In the genomic region with DNA sequence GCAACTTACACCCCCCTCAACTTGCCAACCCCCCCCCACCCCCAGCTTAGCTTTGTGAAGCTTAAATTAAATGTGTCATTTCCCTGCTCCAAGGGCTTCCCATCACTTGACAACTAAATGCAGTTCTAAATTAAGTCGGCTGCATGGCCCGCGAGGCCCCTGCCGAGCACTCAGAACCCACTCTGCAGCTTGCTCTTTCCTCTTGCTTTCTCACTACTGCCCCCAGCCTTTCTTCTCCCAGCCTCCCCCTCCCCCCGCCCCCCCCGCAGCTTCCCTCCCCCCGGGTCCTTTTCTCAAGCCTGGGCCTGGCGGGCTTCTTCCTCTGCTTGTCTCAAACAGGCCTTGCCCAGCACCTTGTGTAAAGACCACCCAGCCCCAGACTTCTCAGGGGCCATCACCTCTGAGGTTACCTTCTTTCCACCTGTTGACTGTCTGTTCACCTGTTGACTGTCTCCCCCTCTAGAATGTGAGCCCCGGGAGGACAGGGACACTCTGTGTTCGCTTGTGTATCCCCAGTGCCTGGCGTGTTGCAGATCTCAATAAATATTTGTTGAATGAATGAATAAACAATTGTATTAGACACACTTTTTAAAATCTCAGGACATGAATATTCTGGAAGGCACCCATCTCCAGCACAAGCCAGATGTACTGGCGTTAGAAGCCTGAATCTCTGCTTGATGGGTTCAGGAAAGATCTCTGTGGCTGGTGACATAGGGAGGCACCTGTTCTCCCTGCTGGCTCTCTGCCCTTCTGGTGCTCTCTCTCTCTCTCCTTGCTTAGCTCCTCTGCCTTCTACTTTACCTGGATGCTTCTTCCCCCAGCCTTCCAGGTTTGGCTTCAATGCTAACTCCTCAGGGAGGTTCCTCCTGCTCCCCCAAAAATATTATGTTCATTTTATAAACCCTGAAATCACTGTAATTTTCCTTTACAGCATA, we compare ENCODE assay signal across 11 cellular contexts. TPM values are rescaled to one million over a fixed set of nuclear protein-coding genes. Genes with fewer than 3 reads are reported as not detected.
DNase-seq lines count a peak whose midpoint lies in the region; ATAC-seq and TF ChIP-seq lines count a peak whose summit lies in the region.
"Had no signal": no experiment of that assay in that cellular context is flagged by ENCODE, and none has a peak within 500 bp of the region (broad histone marks: within the 10 kb centered on the region; RNA-seq: fewer than 3 reads in every experiment).

No MANE protein-coding gene starts in this region.

- no peaks in the 10 kb centered on the region for H3K9me3 Mint-ChIP-seq in activated CD8-positive, alpha-beta memory T cell treated with anti-CD3 and anti-CD28 coated beads, Interleukin-2, amount 10 ng/mL, durations not matched to agents 7 days and 5 days (ENCODE audit: low read depth)
- H3K9me3 Mint-ChIP-seq in IgD-negative memory B cell (peaks cover 0 to 1% (median 0%) of the 10 kb centered on the region in 3 donors), endothelial cell (ENCODE audit: unreplicated experiment) (no peaks in the 10 kb centered on the region)

- no peak for TF ChIP-seq EP300 in sigmoid colon (IDR thresholded peaks at IDR 0.05)

- H3K4me1 Mint-ChIP-seq in activated CD8-positive, alpha-beta memory T cell treated with anti-CD3 and anti-CD28 coated beads, Interleukin-2, amount 10 ng/mL, durations not matched to agents 7 days and 5 days: peaks cover 12% of the 10 kb centered on the region
- H3K4me1 Mint-ChIP-seq in IgD-negative memory B cell: peaks cover 4 to 16% (median 8%) of the 10 kb centered on the region in 3 donors
- peaks cover 33% of the 10 kb centered on the region for H3K4me1 Mint-ChIP-seq in endothelial cell (ENCODE audit: unreplicated experiment)

- 46 to 54% methylated on average over 12 of the region's 12 CpGs for WGBS in sigmoid colon, 2 donors

- CTCF ChIA-PET in activated CD8-positive, alpha-beta memory T cell treated with anti-CD3 and anti-CD28 coated beads, Interleukin-2, amount 10 ng/mL, durations not matched to agents 7 days and 5 days (lab: Charles Lee): no interaction called here

- peaks cover 0 to 17% (median 14%) of the 10 kb centered on the region in 4 donors for H3K4me1 ChIP-seq in sigmoid colon

- no peak overlapping the region for H3K4me3 ChIP-seq in sigmoid colon

- peaks cover 34% of the 10 kb centered on the region for H3K27me3 Mint-ChIP-seq in activated CD8-positive, alpha-beta memory T cell treated with anti-CD3 and anti-CD28 coated beads, Interleukin-2, amount 10 ng/mL, durations not matched to agents 7 days and 5 days
- peaks cover 22% of the 10 kb centered on the region for H3K27me3 Mint-ChIP-seq in IgD-negative memory B cell
- H3K27me3 Mint-ChIP-seq in endothelial cell (ENCODE audit: unreplicated experiment): peaks cover 16% of the 10 kb centered on the region

- intact Hi-C loops in sigmoid colon (cut with DNase I): no loop called here

- no peak overlapping the region for H3K4me3 Mint-ChIP-seq in activated CD8-positive, alpha-beta memory T cell treated with anti-CD3 and anti-CD28 coated beads, Interleukin-2, amount 10 ng/mL, durations not matched to agents 7 days and 5 days
- H3K4me3 Mint-ChIP-seq in IgD-negative memory B cell (peak overlapping the region; percentile 61 to 81 (median 74)), endothelial cell (ENCODE audit: unreplicated experiment) (peak overlapping the region; percentile 78)

- no peaks in the 10 kb centered on the region for H3K9me3 ChIP-seq in sigmoid colon
- H3K9me3 ChIP-seq: upper lobe of right lung had no signal

- TF ChIP-seq CTCF in endothelial cell (IDR thresholded peaks at IDR 0.05; ENCODE audit: unreplicated experiment) (no peak), sigmoid colon (IDR thresholded peaks at IDR 0.05) (no peak)

- peaks cover 0 to 7% (median 0%) of the 10 kb centered on the region in 3 donors for H3K27me3 ChIP-seq in sigmoid colon
- H3K27me3 ChIP-seq: upper lobe of right lung had no signal

- no peak for TF ChIP-seq POLR2A in sigmoid colon (IDR thresholded peaks at IDR 0.05)

- ATAC-seq in activated CD8-positive, alpha-beta memory T cell treated with anti-CD3 and anti-CD28 coated beads, Interleukin-2, amount 10 ng/mL, durations not matched to agents 7 days and 5 days: no peak
- no peak for ATAC-seq in GM19452 (IDR thresholded peaks at IDR 0.05; ENCODE audit: unreplicated experiment)

- H3K27ac ChIP-seq in sigmoid colon: no peak overlapping the region
- H3K27ac ChIP-seq: upper lobe of right lung had no signal

- H3K36me3 ChIP-seq in sigmoid colon: no peaks in the 10 kb centered on the region
- H3K36me3 ChIP-seq: upper lobe of right lung had no signal

- H3K27ac Mint-ChIP-seq in activated CD8-positive, alpha-beta memory T cell treated with anti-CD3 and anti-CD28 coated beads, Interleukin-2, amount 10 ng/mL, durations not matched to agents 7 days and 5 days: no peak overlapping the region
- H3K27ac Mint-ChIP-seq in IgD-negative memory B cell (peak overlapping the region in 1 of 3 donors; percentile 76), endothelial cell (ENCODE audit: unreplicated experiment) (no peak overlapping the region)

- H3K36me3 Mint-ChIP-seq in activated CD8-positive, alpha-beta memory T cell treated with anti-CD3 and anti-CD28 coated beads, Interleukin-2, amount 10 ng/mL, durations not matched to agents 7 days and 5 days: no peaks in the 10 kb centered on the region
- H3K36me3 Mint-ChIP-seq in IgD-negative memory B cell (peaks cover 1% of the 10 kb centered on the region), endothelial cell (ENCODE audit: low read depth, unreplicated experiment) (peaks cover 5% of the 10 kb centered on the region)

- peak; percentile 38 for DNase-seq in activated CD8-positive, alpha-beta memory T cell treated with anti-CD3 and anti-CD28 coated beads, Interleukin-2, amount 10 ng/mL, durations not matched to agents 7 days and 5 days
- DNase-seq in activated CD8-positive, alpha-beta memory T cell treated with anti-CD3 and anti-CD28 coated beads, Interleukin-2, amount 50 U/mL, for 4 hours: no peak
- DNase-seq in endothelial cell (ENCODE audit: low spot score) (no peak), sigmoid colon (peak; percentile 49), SHP77 (lab: John Stamatoyannopoulos, UW) (no peak)
- no peak for DNase-seq in stimulated activated naive CD4-positive, alpha-beta T cell treated with Interleukin-2 at 50 U/mL for 16 hours (lab: John Stamatoyannopoulos, UW)
- DNase-seq: small intestine, T1000, upper lobe of right lung had no signal

RNA-seq across cellular contexts. Expression of a gene that starts 1.2 kb away (rescaled TPM):
- under 1 TPM in 1 of 2 experiments, not detected in 1; 0.15 TPM for total RNA-seq in activated CD8-positive, alpha-beta memory T cell treated with anti-CD3 and anti-CD28 coated beads, Interleukin-2, amount 10 ng/mL, durations not matched to agents 7 days and 5 days
- polyA plus RNA-seq in IgD-negative memory B cell (not detected), sigmoid colon (under 1 TPM in 2 of 3 donors, not detected in 1; under 0.01 to 0.35 TPM)
- total RNA-seq in endothelial cell (ENCODE audit: unreplicated experiment) (5.2 TPM), sigmoid colon (1 to 10 TPM in 3 of 4 donors, under 1 TPM in 1; 0.36 to 2.0 (median 1.6) TPM)

RNA-seq across cellular contexts. Expression of a gene that starts 40.4 kb away (rescaled TPM):
- total RNA-seq in activated CD8-positive, alpha-beta memory T cell treated with anti-CD3 and anti-CD28 coated beads, Interleukin-2, amount 10 ng/mL, durations not matched to agents 7 days and 5 days: under 1 TPM in 1 of 2 experiments, not detected in 1; 0.09 TPM
- polyA plus RNA-seq in IgD-negative memory B cell (0.24 TPM), sigmoid colon (under 1 TPM in 1 of 3 donors, not detected in 2; 0.80 TPM)
- total RNA-seq in endothelial cell (ENCODE audit: unreplicated experiment) (15.1 TPM), sigmoid colon (10 to 100 TPM in 1 of 4 donors, 1 to 10 TPM in 3; 3.6 to 10.8 (median 7.0) TPM)

Comparison
In these comparisons a context has a peak if more than half of its experiments do, and no peak if none do; other contexts are left out.
1. DNase-seq: peak in activated CD8-positive, alpha-beta memory T cell treated with anti-CD3 and anti-CD28 coated beads, Interleukin-2, amount 10 ng/mL, durations not matched to agents 7 days and 5 days (single experiment) and sigmoid colon (single experiment); none in activated CD8-positive, alpha-beta memory T cell treated with anti-CD3 and anti-CD28 coated beads, Interleukin-2, amount 50 U/mL, for 4 hours (single experiment), endothelial cell (single experiment), stimulated activated naive CD4-positive, alpha-beta T cell treated with Interleukin-2 at 50 U/mL for 16 hours (single experiment) and SHP77 (0 of 2).
2. RNA of a gene that starts 40.4 kb away (total RNA-seq): 15.1 TPM in endothelial cell (single experiment) and 3.6 to 10.8 TPM in sigmoid colon; 0.09 TPM in activated CD8-positive, alpha-beta memory T cell treated with anti-CD3 and anti-CD28 coated beads, Interleukin-2, amount 10 ng/mL, durations not matched to agents 7 days and 5 days; every median in the first group is over 4 times any median in the second.